Comparison of ENCODE assay signal across 9 cellular contexts in the genomic region with DNA sequence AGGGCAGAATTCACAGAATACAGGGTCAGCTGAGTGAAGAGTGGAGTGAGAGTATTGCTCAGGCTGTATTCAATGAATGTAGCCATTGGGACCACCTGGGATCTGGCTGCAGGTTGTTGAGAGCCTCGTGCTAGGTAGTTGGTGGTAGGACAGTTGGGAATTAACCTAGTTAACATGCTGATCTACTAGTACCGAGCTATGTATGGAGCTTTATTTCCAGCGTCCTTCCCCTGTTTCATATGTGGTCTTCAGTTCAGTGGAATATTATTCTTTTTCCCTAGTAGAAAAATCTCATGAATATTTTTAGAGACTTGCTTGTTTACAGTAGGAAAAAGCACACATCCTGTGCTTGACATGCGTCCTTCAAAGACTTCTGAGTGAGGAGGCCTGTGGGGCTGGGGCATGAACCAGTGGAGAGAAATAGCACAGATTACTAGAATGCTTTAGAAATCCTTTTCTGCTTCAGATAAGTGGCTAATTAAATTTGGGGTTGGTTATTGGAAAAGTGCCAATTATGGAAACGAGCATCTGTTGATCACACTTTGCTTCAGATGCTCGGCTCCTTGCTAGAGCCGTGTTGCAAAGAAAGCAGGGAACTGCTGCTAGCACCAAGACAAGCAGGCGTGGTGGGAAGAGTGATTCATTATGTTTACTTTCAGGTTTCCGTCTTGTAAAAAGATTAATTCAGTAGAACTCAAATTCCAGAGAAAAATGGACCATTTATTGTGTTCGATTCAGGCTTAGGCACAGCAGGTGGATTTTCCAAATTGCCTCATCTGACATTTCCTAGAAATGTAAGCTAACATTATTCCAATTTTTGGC. TPM values are rescaled to one million over a fixed set of nuclear protein-coding genes. Genes with fewer than 3 reads are reported as not detected.
DNase-seq lines count a peak whose midpoint lies in the region; ATAC-seq and TF ChIP-seq lines count a peak whose summit lies in the region.
"Had no signal": no experiment of that assay in that cellular context is flagged by ENCODE, and none has a peak within 500 bp of the region (broad histone marks: within the 10 kb centered on the region; RNA-seq: fewer than 3 reads in every experiment).

No MANE protein-coding gene starts in this region.

- no peak for TF ChIP-seq POLR2A in Peyer's patch (IDR thresholded peaks at IDR 0.05)

- H3K27me3 ChIP-seq in Peyer's patch (no peaks in the 10 kb centered on the region), brain microvascular endothelial cell (replicated peaks) (no peaks in the 10 kb centered on the region)

- H3K4me1 Mint-ChIP-seq in naive B cell: peaks cover 36 to 43% (median 41%) of the 10 kb centered on the region in 3 donors

- no peak overlapping the region for H3K4me3 Mint-ChIP-seq in naive B cell
- H3K4me3 Mint-ChIP-seq: neural crest cell had no signal

- H3K4me3 ChIP-seq in Peyer's patch (no peak overlapping the region), brain microvascular endothelial cell (ENCODE audit: low read depth, low read length) (no peak overlapping the region)

- H3K27ac ChIP-seq in Peyer's patch (peak overlapping the region; percentile 24 to 72 (median 58)), brain microvascular endothelial cell (no peak overlapping the region)

- H3K27me3 Mint-ChIP-seq in naive B cell: no peaks in the 10 kb centered on the region

- DNase-seq in activated CD8-positive, alpha-beta memory T cell treated with anti-CD3 and anti-CD28 coated beads for 24 hours: peak; percentile 57
- DNase-seq in activated CD8-positive, alpha-beta memory T cell treated with anti-CD3 and anti-CD28 coated beads, Interleukin-2, amount 50 U/mL, for 4 hours: no peak
- DNase-seq in Peyer's patch (no peak), brain microvascular endothelial cell (peak; percentile 65), naive B cell (no peak)

- peaks cover 13% of the 10 kb centered on the region in 2 donors for H3K36me3 Mint-ChIP-seq in naive B cell

- no peak for ATAC-seq in naive B cell (ENCODE audit: low read depth in 2 of 2)
- no peak for ATAC-seq in HG03108 (IDR thresholded peaks at IDR 0.05; ENCODE audit: unreplicated experiment)
- no peak for ATAC-seq in GM19455 (IDR thresholded peaks at IDR 0.05; ENCODE audit: unreplicated experiment)
- no peak for ATAC-seq in GM18519 (IDR thresholded peaks at IDR 0.05; ENCODE audit: low FRiP score, unreplicated experiment)

- H3K27ac Mint-ChIP-seq in naive B cell: peak overlapping the region in 4 of 6 donors; percentile 1 to 85 (median 18)

- in situ Hi-C loops in brain microvascular endothelial cell (cut with HindIII; ENCODE audit: low pct_ligation_motif_present, low sequenced_read_pairs): no loop called here

- peaks cover 0 to 43% (median 4%) of the 10 kb centered on the region in 4 donors for H3K4me1 ChIP-seq in Peyer's patch

- no peaks in the 10 kb centered on the region for H3K9me3 ChIP-seq in Peyer's patch

- TF ChIP-seq CTCF in Peyer's patch (IDR thresholded peaks at IDR 0.05) (no peak), brain microvascular endothelial cell (IDR thresholded peaks at IDR 0.05; ENCODE audit: low read depth, low read length, missing control alignments) (no peak)

- H3K36me3 ChIP-seq in Peyer's patch (no peaks in the 10 kb centered on the region), brain microvascular endothelial cell (replicated peaks) (no peaks in the 10 kb centered on the region)

- peaks cover 0 to 10% (median 3%) of the 10 kb centered on the region in 7 donors for H3K9me3 Mint-ChIP-seq in naive B cell
- H3K9me3 Mint-ChIP-seq: neural crest cell had no signal

RNA-seq across cellular contexts. Expression of a gene that starts 53.6 kb away (rescaled TPM):
- total RNA-seq in Peyer's patch: 10 to 100 TPM; 47.0 to 92.5 (median 68.5) TPM
- 100 to 1,000 TPM; 161 to 190 (median 184) TPM for polyA plus RNA-seq in naive B cell (ENCODE audit: low read depth in 6 of 6)

Comparison
In these comparisons a context has a peak if more than half of its experiments do, and no peak if none do; other contexts are left out.
1. DNase-seq: peak in activated CD8-positive, alpha-beta memory T cell treated with anti-CD3 and anti-CD28 coated beads for 24 hours (single experiment) and brain microvascular endothelial cell (single experiment); none in activated CD8-positive, alpha-beta memory T cell treated with anti-CD3 and anti-CD28 coated beads, Interleukin-2, amount 50 U/mL, for 4 hours (single experiment), Peyer's patch (0 of 3) and naive B cell (single experiment).